Comparison of ENCODE assay signal across 8 cellular contexts in the genomic region with DNA sequence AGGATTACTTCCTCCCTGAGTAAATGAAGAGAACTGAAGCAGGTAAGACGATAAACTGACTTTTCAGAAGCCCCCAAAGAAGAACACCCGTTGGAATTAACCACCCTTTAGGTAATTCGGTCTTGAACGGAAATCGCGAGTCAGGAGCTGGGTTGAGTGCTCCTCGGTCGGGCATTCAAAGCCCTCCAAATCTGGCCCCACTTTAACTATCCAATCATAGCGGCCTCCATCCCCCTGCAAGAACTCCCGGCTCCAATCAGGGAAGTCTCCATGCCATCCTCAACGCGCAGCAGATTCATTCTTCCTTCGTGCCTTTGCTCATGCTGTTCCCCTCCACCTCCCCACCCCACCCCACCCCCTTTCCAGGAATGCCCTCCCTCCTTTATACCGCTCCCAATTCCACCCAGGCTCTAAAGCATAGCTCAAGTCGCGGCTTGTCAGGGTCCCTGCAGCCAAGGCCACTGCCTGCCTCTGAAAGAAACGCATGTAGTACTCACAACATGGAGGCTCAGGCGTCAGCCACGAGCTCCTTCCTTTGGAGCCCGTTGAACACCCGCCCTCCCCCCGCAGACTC. TPM values are rescaled to one million over a fixed set of nuclear protein-coding genes. Genes with fewer than 3 reads are reported as not detected.
DNase-seq lines count a peak whose midpoint lies in the region; ATAC-seq and TF ChIP-seq lines count a peak whose summit lies in the region.

No MANE protein-coding gene starts in this region.

- no peak for TF ChIP-seq CTCF in Peyer's patch (IDR thresholded peaks at IDR 0.05)
- no peak for TF ChIP-seq CTCF in neutrophil (IDR thresholded peaks at IDR 0.05)

- H3K27ac ChIP-seq in Peyer's patch = peak overlapping the region; percentile 87 to 93 (median 90)
- H3K27ac ChIP-seq in neutrophil = no peak overlapping the region

- H3K4me1 ChIP-seq in Peyer's patch = peaks cover 2 to 27% (median 12%) of the 10 kb centered on the region in 4 donors
- peaks cover 18 to 27% of the 10 kb centered on the region in 2 experiments for H3K4me1 ChIP-seq in neutrophil (ENCODE audit: control insufficient read depth in 1 of 2, insufficient read depth in 1 of 2, low read depth in 1 of 2, low read length in 1 of 2)

- no peaks in the 10 kb centered on the region for H3K9me3 Mint-ChIP-seq in activated naive CD8-positive, alpha-beta T cell (ENCODE audit: low read depth)

- no peaks in the 10 kb centered on the region for H3K27me3 ChIP-seq in Peyer's patch
- no peaks in the 10 kb centered on the region for H3K27me3 ChIP-seq in neutrophil

- H3K4me3 ChIP-seq in Peyer's patch (peak overlapping the region; percentile 86 to 98 (median 90)), neutrophil (ENCODE audit: low read depth in 1 of 2, low read length in 1 of 2) (peak overlapping the region; percentile 55 to 57)

- DNase-seq in DMS153 (lab: John Stamatoyannopoulos, UW) (peak; percentile 12), HuH-7.5 (ENCODE audit: low spot score) (peak; percentile 65), Peyer's patch (peak; percentile 48 to 63 (median 58)), glomerular visceral epithelial cell (ENCODE audit: extremely low spot score) (peak; percentile 81)

- no peaks in the 10 kb centered on the region for H3K27me3 Mint-ChIP-seq in activated naive CD8-positive, alpha-beta T cell

- peaks cover 3% of the 10 kb centered on the region for H3K36me3 Mint-ChIP-seq in activated naive CD8-positive, alpha-beta T cell

- no peak for TF ChIP-seq POLR2A in Peyer's patch (IDR thresholded peaks at IDR 0.05)

- H3K27ac Mint-ChIP-seq in activated naive CD8-positive, alpha-beta T cell = peak overlapping the region; percentile 95

- H3K4me3 Mint-ChIP-seq in activated naive CD8-positive, alpha-beta T cell = peak overlapping the region; percentile 90

- no peaks in the 10 kb centered on the region for H3K9me3 ChIP-seq in Peyer's patch
- H3K9me3 ChIP-seq in neutrophil = no peaks in the 10 kb centered on the region

- H3K36me3 ChIP-seq in Peyer's patch (no peaks in the 10 kb centered on the region), neutrophil (no peaks in the 10 kb centered on the region)

- H3K4me1 Mint-ChIP-seq in activated naive CD8-positive, alpha-beta T cell (ENCODE audit: low read depth) = peaks cover 47% of the 10 kb centered on the region

- ATAC-seq in GM21367 (IDR thresholded peaks at IDR 0.05; ENCODE audit: unreplicated experiment) (no peak), HG02852 (IDR thresholded peaks at IDR 0.05; ENCODE audit: unreplicated experiment) (no peak)

RNA-seq across cellular contexts. Expression of gene RFX7, which starts 0.6 kb away (rescaled TPM):
- 10 to 100 TPM in 3 of 4 donors, 1 to 10 TPM in 1; 9.6 to 20.6 (median 16.2) TPM for total RNA-seq in Peyer's patch

Comparison
In these comparisons a context has a peak if more than half of its experiments do, and no peak if none do; other contexts are left out.
1. DNase-seq: peak in every context shown above with its lines; median percentile 81 in glomerular visceral epithelial cell; 65 in HuH-7.5; 58 in Peyer's patch; 12 in DMS153.